18 cellular contexts compared by ENCODE assay signal in genomic region chr5:53161876-53162275, GRCh38. TPM values are rescaled to one million over a fixed set of nuclear protein-coding genes. Genes with fewer than 3 reads are reported as not detected.
DNase-seq lines count a peak whose midpoint lies in the region; ATAC-seq, FAIRE-seq and TF ChIP-seq lines count a peak whose summit lies in the region.
"Had no signal": no experiment of that assay in that cellular context is flagged by ENCODE, and none has a peak within 500 bp of the region (broad histone marks: within the 10 kb centered on the region; RNA-seq: fewer than 3 reads in every experiment).

No MANE protein-coding gene starts in this region.

- H3K79me2 ChIP-seq in keratinocyte (ENCODE audit: control insufficient read depth, insufficient read depth, low read length), result no peaks in the 10 kb centered on the region

- H3K4me2 ChIP-seq in keratinocyte (ENCODE audit: control insufficient read depth, extremely low read depth, insufficient read depth, low read depth, low read length), result no peak overlapping the region

- DNase-seq in AG08396 (ENCODE audit: low spot score), result peak; percentile 13
- peak; percentile 57 for DNase-seq in brain microvascular endothelial cell
- no peak for DNase-seq in keratinocyte (ENCODE audit: low read depth, low spot score)
- no peak for DNase-seq in GM13977 (ENCODE audit: low spot score)
- DNase-seq in ureter (ENCODE audit: low spot score), result no peak
- DNase-seq in T-helper 2 cell, result no peak
- DNase-seq: activated naive CD4-positive, alpha-beta T cell treated with Interleukin-2 at 50 U/mL for 16 hours; dermis blood vessel endothelial cell; erythroblast; kidney glomerular epithelial cell; NCI-H1417; NCI-H2171; nucleus accumbens; stimulated activated CD4-positive, alpha-beta T cell treated with anti-CD3 and anti-CD28 coated beads, Interleukin-4, amount 100 ng/mL, for 1 hour had no signal

- in situ Hi-C loops in brain microvascular endothelial cell (cut with HindIII; ENCODE audit: low pct_ligation_motif_present, low sequenced_read_pairs), result no loop called here
- in situ Hi-C loops in GM13977 (cut with MboI; ENCODE audit: low pct_unique_long_range_greater_than_20kb, low sequenced_read_pairs, unreplicated experiment), result loop anchor here (25.0 kb wide), 1 partner anchor 1075 kb away; no protein-coding TSS in a partner anchor

- no peaks in the 10 kb centered on the region for H3K9me1 ChIP-seq in keratinocyte (ENCODE audit: control insufficient read depth, extremely low read depth, insufficient read depth, low read length)

- POLR2A ChIA-PET in HEK293 (lab: Yijun Ruan, JAX), result no interaction called here

- no peak for ATAC-seq in HG02610 (IDR thresholded peaks at IDR 0.05; ENCODE audit: unreplicated experiment)
- ATAC-seq: GM12878 had no signal

- no peaks in the 10 kb centered on the region for H3K9me3 ChIP-seq in HEK293 (ENCODE audit: control insufficient read depth, insufficient read depth, low read depth, low read length)
- H3K9me3 ChIP-seq in keratinocyte (ENCODE audit: control insufficient read depth, low read depth, low read length), result no peaks in the 10 kb centered on the region

- CTCF ChIA-PET in HEK293 (lab: Yijun Ruan, JAX), result interaction anchor here (0.5 to 1.0 kb wide), 2 partner anchors 10 to 1052 kb away, joined by 3 to 4 read pairs; no protein-coding TSS in a partner anchor

- no peak overlapping the region for H3K27ac ChIP-seq in HEK293 (ENCODE audit: extremely low read depth, low read depth, low read length)
- no peak overlapping the region for H3K27ac ChIP-seq in brain microvascular endothelial cell
- H3K27ac ChIP-seq in keratinocyte (ENCODE audit: control insufficient read depth, insufficient read depth, low read length), result no peak overlapping the region

- H3K27me3 ChIP-seq in brain microvascular endothelial cell (replicated peaks) (no peaks in the 10 kb centered on the region), keratinocyte (ENCODE audit: control insufficient read depth, extremely low read depth, insufficient read depth, low read length) (no peaks in the 10 kb centered on the region)

- H3K36me3 ChIP-seq in HEK293 (ENCODE audit: control insufficient read depth in 2 of 2, insufficient read depth in 1 of 2, low read length in 2 of 2), result no peaks in the 10 kb centered on the region
- no peaks in the 10 kb centered on the region for H3K36me3 ChIP-seq in brain microvascular endothelial cell (replicated peaks)
- H3K36me3 ChIP-seq in keratinocyte (ENCODE audit: control insufficient read depth in 2 of 2, extremely low read depth in 1 of 2, insufficient read depth in 2 of 2, low read length in 2 of 2), result no peaks in the 10 kb centered on the region

- FAIRE-seq in keratinocyte (lab: Jason Lieb, UNC), result peak; percentile 91
- FAIRE-seq: GM12878, RCC 7860 had no signal

- H3K9ac ChIP-seq in keratinocyte (ENCODE audit: control insufficient read depth, extremely low read depth, insufficient read depth, low read length), result no peak overlapping the region

- H4K20me1 ChIP-seq in keratinocyte (ENCODE audit: control insufficient read depth, extremely low read depth, insufficient read depth, low read length), result no peaks in the 10 kb centered on the region

- peak overlapping the region; percentile 21 for H2AFZ ChIP-seq in keratinocyte (ENCODE audit: control insufficient read depth, low read length)

- H3K4me3 ChIP-seq in HEK293 (ENCODE audit: low read depth, low read length) (no peak overlapping the region), brain microvascular endothelial cell (ENCODE audit: low read depth, low read length) (no peak overlapping the region), keratinocyte (ENCODE audit: control insufficient read depth in 2 of 3, extremely low read depth in 1 of 3, insufficient read depth in 2 of 3, low read depth in 1 of 3, low read length in 3 of 3) (no peak overlapping the region)
- H3K4me3 ChIP-seq: GM12878 had no signal

- TF ChIP-seq CTCF in HEK293 (tag by site-specific recombination; IDR thresholded peaks at IDR 0.05) (no peak), brain microvascular endothelial cell (IDR thresholded peaks at IDR 0.05; ENCODE audit: low read depth, low read length, missing control alignments) (no peak), keratinocyte (optimal IDR thresholded peaks at IDR 0.05 in 1 of 3, IDR thresholded peaks at IDR 0.05 in 1 of 3, conservative IDR thresholded peaks at IDR 0.05 in 1 of 3; ENCODE audit: extremely low read depth in 1 of 3, insufficient read depth in 2 of 3, low read length in 3 of 3) (no peak), GM13977 (IDR thresholded peaks at IDR 0.05; ENCODE audit: extremely low read depth, insufficient read depth, missing control alignments) (no peak)

- H3K4me1 ChIP-seq in HEK293 (ENCODE audit: control insufficient read depth, insufficient read depth, low read length), result no peaks in the 10 kb centered on the region
- peaks cover 3% of the 10 kb centered on the region for H3K4me1 ChIP-seq in keratinocyte (ENCODE audit: control insufficient read depth, extremely low read depth, insufficient read depth, low read length)

- dilution Hi-C loops in keratinocyte (cut with MboI; ENCODE audit: extremely low pct_ligation_motif_present, low sequenced_read_pairs), result no loop called here

TF ChIP-seq in HEK293, 187 proteins besides CTCF, POLR2A, EP300 and RAD21:
- 0 out of 2 replicates have a peak, but pooled peaks have one; percentile 19 for TF ChIP-seq ZNF596 (tag by site-specific recombination; IDR thresholded peaks at IDR 0.05)
- no peak for TF ChIP-seq PRDM1 (tag by site-specific recombination; IDR thresholded peaks at IDR 0.05)
- no peak for TF ChIP-seq ZNF549 (tag by site-specific recombination; IDR thresholded peaks at IDR 0.05)
- TF ChIP-seq ZBTB17 (tag by site-specific recombination; IDR thresholded peaks at IDR 0.05), result no peak
- no peak for TF ChIP-seq KLF10 (tag by site-specific recombination; IDR thresholded peaks at IDR 0.05)
- TF ChIP-seq TCF7L2 (IDR thresholded peaks at IDR 0.05; ENCODE audit: borderline replicate concordance, low read depth, low read length), result no peak

RNA-seq across cellular contexts. Expression of gene MOCS2, which starts 52.3 kb away (rescaled TPM):
- polyA plus RNA-seq in keratinocyte, result 28.2 to 54.3 TPM (median 50.3 TPM) in 3 replicates
- polyA plus RNA-seq in keratinocyte (2011; ENCODE audit: low read depth), result 17.3 TPM
- 44.0 and 62.9 TPM in 2 replicates for polyA plus RNA-seq in keratinocyte (2011; cell fraction: cytosol; rRNA removed)
- polyA plus RNA-seq in keratinocyte (2011; cell fraction: nucleus; rRNA removed), result 18.8 and 26.8 TPM in 2 replicates
- polyA plus RNA-seq in keratinocyte (2012; ENCODE audit: low replicate concordance), result 25.5 and 44.7 TPM in 2 replicates
- polyA minus RNA-seq in keratinocyte, result 0.52 to 20.4 TPM (median 17.2 TPM) in 3 replicates
- 13.2 TPM for polyA minus RNA-seq in keratinocyte (2011; cell fraction: cytosol; rRNA and poly(A)+ RNA removed)
- 4.6 and 9.9 TPM in 2 replicates for polyA minus RNA-seq in keratinocyte (2011; cell fraction: nucleus; rRNA and poly(A)+ RNA removed)
- 26.9 TPM for total RNA-seq in ureter

Comparison
In these comparisons a context has a peak if more than half of its experiments do, and no peak if none do; other contexts are left out.
1. DNase-seq: peak in AG08396 (single experiment) and brain microvascular endothelial cell (single experiment); none in keratinocyte (single experiment), GM13977 (single experiment), ureter (single experiment) and T-helper 2 cell (0 of 5).